ENCODE assay signal across 32 cellular contexts in the genomic region with DNA sequence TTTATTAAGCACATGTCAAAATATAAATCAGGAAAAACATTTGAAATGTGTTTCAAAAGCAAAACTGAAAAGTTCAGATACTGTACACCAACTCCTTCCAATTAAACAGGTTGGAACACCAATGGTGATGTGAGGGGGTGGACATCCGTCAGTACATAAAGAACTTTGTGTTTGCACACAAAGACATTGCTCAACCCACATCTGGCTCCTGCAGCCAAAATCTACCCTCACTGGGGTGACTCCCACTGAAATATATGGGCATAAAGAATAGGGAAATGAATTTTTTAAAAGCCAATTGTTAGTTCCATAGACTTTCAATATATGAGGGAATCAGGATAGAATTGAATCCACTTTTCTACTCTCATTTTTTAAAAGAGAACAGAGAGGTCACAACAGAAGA.
DNase-seq lines count a peak whose midpoint lies in the region; ATAC-seq, FAIRE-seq and TF ChIP-seq lines count a peak whose summit lies in the region.
"Had no signal": no experiment of that assay in that cellular context is flagged by ENCODE, and none has a peak within 500 bp of the region (broad histone marks: within the 10 kb centered on the region; RNA-seq: fewer than 3 reads in every experiment).

No MANE protein-coding gene starts in this region.

- no peak for FAIRE-seq in bronchial epithelial cell (lab: Jason Lieb, UNC)
- FAIRE-seq: colon, endothelial cell of umbilical vein, G401.6 had no signal

- H3K36me3 ChIP-seq in HEK293 (ENCODE audit: control insufficient read depth in 2 of 2, insufficient read depth in 1 of 2, low read length in 2 of 2) (no peaks in the 10 kb centered on the region), bronchial epithelial cell (ENCODE audit: control insufficient read depth, insufficient read depth, low read length) (no peaks in the 10 kb centered on the region), neutrophil (peaks cover 40% of the 10 kb centered on the region), ovary (no peaks in the 10 kb centered on the region), sigmoid colon (no peaks in the 10 kb centered on the region)
- H3K36me3 ChIP-seq: brain microvascular endothelial cell, SJSA1, upper lobe of left lung had no signal

- no peak for TF ChIP-seq CTCF in HEK293 (tag by site-specific recombination; IDR thresholded peaks at IDR 0.05)
- TF ChIP-seq CTCF in bronchial epithelial cell (IDR thresholded peaks at IDR 0.05; ENCODE audit: insufficient read depth, low read length, severe bottlenecking): no peak
- no peak for TF ChIP-seq CTCF in neutrophil (IDR thresholded peaks at IDR 0.05)
- no peak for TF ChIP-seq CTCF in ovary (IDR thresholded peaks at IDR 0.05)
- TF ChIP-seq CTCF in sigmoid colon (IDR thresholded peaks at IDR 0.05): no peak

- TF ChIP-seq POLR2A in ovary (IDR thresholded peaks at IDR 0.05): no peak
- TF ChIP-seq POLR2A in sigmoid colon (IDR thresholded peaks at IDR 0.05): no peak

- no peak for ATAC-seq in HG03457 (IDR thresholded peaks at IDR 0.05; ENCODE audit: unreplicated experiment)
- ATAC-seq: activated CD8-positive, alpha-beta memory T cell treated with anti-CD3 and anti-CD28 coated beads, Interleukin-2, amount 10 ng/mL, durations not matched to agents 7 days and 5 days; activated T-cell treated with anti-CD3 and anti-CD28 coated beads, Interleukin-2, amount 50 U/mL, for 72 hours; mucosa of descending colon; natural killer cell; stimulated activated naive B cell treated with anti-CD40 and anti-IgM and Interleukin-4, amounts not matched to agents 10 μg/mL and 1 μg/mL and 100 μg/mL, for 72 hours; T-cell had no signal

- POLR2A ChIA-PET in HEK293 (lab: Yijun Ruan, JAX): no interaction called here

- TF ChIP-seq EP300 in ovary (IDR thresholded peaks at IDR 0.05) (no peak), sigmoid colon (IDR thresholded peaks at IDR 0.05) (no peak)

- CTCF ChIA-PET in HEK293 (lab: Yijun Ruan, JAX): no interaction called here

- H3K9me3 ChIP-seq in HEK293 (ENCODE audit: control insufficient read depth, insufficient read depth, low read depth, low read length): no peaks in the 10 kb centered on the region
- H3K9me3 ChIP-seq in neutrophil: no peaks in the 10 kb centered on the region
- no peaks in the 10 kb centered on the region for H3K9me3 ChIP-seq in ovary
- no peaks in the 10 kb centered on the region for H3K9me3 ChIP-seq in sigmoid colon
- H3K9me3 ChIP-seq: BLaER1 treated with 17β-estradiol and CSF1 and Interleukin-3, amounts not matched to agents 10 nM and 100 nM; mucosa of descending colon; SJSA1; upper lobe of left lung had no signal

- H3K27ac ChIP-seq in HEK293 (ENCODE audit: extremely low read depth, low read depth, low read length) (no peak overlapping the region), neutrophil (peak overlapping the region; percentile 0), ovary (no peak overlapping the region), sigmoid colon (no peak overlapping the region)
- H3K27ac ChIP-seq: BLaER1 treated with 17β-estradiol and CSF1 and Interleukin-3, amounts not matched to agents 10 nM and 100 nM; brain microvascular endothelial cell; hepatocyte; SJSA1; upper lobe of left lung had no signal

- intact Hi-C loops in ovary (cut with DNase I): no loop called here
- intact Hi-C loops in sigmoid colon (cut with DNase I): no loop called here

- peak; percentile 31 for DNase-seq in NCI-H69 (lab: John Stamatoyannopoulos, UW)
- DNase-seq in bronchial epithelial cell (ENCODE audit: low read depth): peak; percentile 76
- DNase-seq in ovary: no peak
- no peak for DNase-seq in activated CD4-positive, alpha-beta T cell treated with anti-CD3 and anti-CD28 coated beads, Interleukin-2, amount 50 U/mL, for 1 hour
- no peak for DNase-seq in sigmoid colon
- DNase-seq: activated B cell treated with CpG ODN at 0.5 μM for 24 hours; activated CD8-positive, alpha-beta memory T cell treated with anti-CD3 and anti-CD28 coated beads, Interleukin-2, amount 10 ng/mL, durations not matched to agents 7 days and 5 days; activated naive CD4-positive, alpha-beta T cell treated with Interleukin-2 at 50 U/mL for 16 hours; activated T-cell treated with anti-CD3 and anti-CD28 coated beads, Interleukin-2, amount 50 U/mL, for 72 hours; amygdala; brain microvascular endothelial cell; H9; KBM-7; mucosa of descending colon; natural killer cell; NCI-H1436 treated with DMSO at 0.1 percent for 48 hours; NCI-H2081 treated with DMSO at 0.1 percent for 48 hours; NCI-H226; occipital lobe; stimulated activated naive B cell treated with anti-CD40 and anti-IgM and Interleukin-4, amounts not matched to agents 10 μg/mL and 1 μg/mL and 100 μg/mL, for 72 hours; substantia nigra; T-cell; upper lobe of left lung had no signal

- H3K27me3 ChIP-seq in bronchial epithelial cell (ENCODE audit: control insufficient read depth, insufficient read depth, low read length) (no peaks in the 10 kb centered on the region), neutrophil (no peaks in the 10 kb centered on the region), ovary (no peaks in the 10 kb centered on the region), sigmoid colon (no peaks in the 10 kb centered on the region)
- H3K27me3 ChIP-seq: BLaER1 treated with 17β-estradiol and CSF1 and Interleukin-3, amounts not matched to agents 10 nM and 100 nM; brain microvascular endothelial cell; hepatocyte; SJSA1; upper lobe of left lung had no signal

- H3K4me3 ChIP-seq in HEK293 (ENCODE audit: low read depth, low read length) (no peak overlapping the region), bronchial epithelial cell (ENCODE audit: low read depth, low read length) (no peak overlapping the region), neutrophil (ENCODE audit: low read depth in 1 of 2, low read length in 1 of 2) (no peak overlapping the region), ovary (no peak overlapping the region), sigmoid colon (no peak overlapping the region)
- H3K4me3 ChIP-seq: BLaER1 treated with 17β-estradiol and CSF1 and Interleukin-3, amounts not matched to agents 10 nM and 100 nM; hepatocyte; mucosa of descending colon; SJSA1; upper lobe of left lung had no signal

- 94 to 100% (median 98%) methylated on average over 1 of the region's 1 CpG for WGBS in ovary, 3 donors
- 84 to 88% methylated on average over 1 of the region's 1 CpG for WGBS in sigmoid colon, 2 donors

- no peaks in the 10 kb centered on the region for H3K4me1 ChIP-seq in HEK293 (ENCODE audit: control insufficient read depth, insufficient read depth, low read length)
- H3K4me1 ChIP-seq in neutrophil (ENCODE audit: control insufficient read depth in 1 of 2, insufficient read depth in 1 of 2, low read depth in 1 of 2, low read length in 1 of 2): peaks cover 37 to 51% of the 10 kb centered on the region in 2 experiments
- no peaks in the 10 kb centered on the region for H3K4me1 ChIP-seq in ovary (ENCODE audit: insufficient read depth)
- no peaks in the 10 kb centered on the region for H3K4me1 ChIP-seq in sigmoid colon
- H3K4me1 ChIP-seq: SJSA1, upper lobe of left lung had no signal

TF ChIP-seq in HEK293, 187 proteins besides CTCF, POLR2A, EP300 and RAD21:
- no peak for TF ChIP-seq KLF7 (tag by site-specific recombination; IDR thresholded peaks at IDR 0.05; ENCODE audit: borderline replicate concordance)
- peak; percentile 60; the same call in 1 of the 2 replicates for TF ChIP-seq EGR2 (tag by site-specific recombination; IDR thresholded peaks at IDR 0.05; ENCODE audit: low read depth)
- TF ChIP-seq ZFHX2 (tag by site-specific recombination; conservative IDR thresholded peaks at IDR 0.05): peak; percentile 25; the same call in 1 of the 2 replicates

Comparison
In these comparisons a context has a peak if more than half of its experiments do, and no peak if none do; other contexts are left out.
1. DNase-seq: peak in NCI-H69 (single experiment) and bronchial epithelial cell (single experiment); none in ovary (0 of 5), activated CD4-positive, alpha-beta T cell treated with anti-CD3 and anti-CD28 coated beads, Interleukin-2, amount 50 U/mL, for 1 hour (single experiment) and sigmoid colon (single experiment).